ENCODE assay signal across 1 cellular context in the genomic region with DNA sequence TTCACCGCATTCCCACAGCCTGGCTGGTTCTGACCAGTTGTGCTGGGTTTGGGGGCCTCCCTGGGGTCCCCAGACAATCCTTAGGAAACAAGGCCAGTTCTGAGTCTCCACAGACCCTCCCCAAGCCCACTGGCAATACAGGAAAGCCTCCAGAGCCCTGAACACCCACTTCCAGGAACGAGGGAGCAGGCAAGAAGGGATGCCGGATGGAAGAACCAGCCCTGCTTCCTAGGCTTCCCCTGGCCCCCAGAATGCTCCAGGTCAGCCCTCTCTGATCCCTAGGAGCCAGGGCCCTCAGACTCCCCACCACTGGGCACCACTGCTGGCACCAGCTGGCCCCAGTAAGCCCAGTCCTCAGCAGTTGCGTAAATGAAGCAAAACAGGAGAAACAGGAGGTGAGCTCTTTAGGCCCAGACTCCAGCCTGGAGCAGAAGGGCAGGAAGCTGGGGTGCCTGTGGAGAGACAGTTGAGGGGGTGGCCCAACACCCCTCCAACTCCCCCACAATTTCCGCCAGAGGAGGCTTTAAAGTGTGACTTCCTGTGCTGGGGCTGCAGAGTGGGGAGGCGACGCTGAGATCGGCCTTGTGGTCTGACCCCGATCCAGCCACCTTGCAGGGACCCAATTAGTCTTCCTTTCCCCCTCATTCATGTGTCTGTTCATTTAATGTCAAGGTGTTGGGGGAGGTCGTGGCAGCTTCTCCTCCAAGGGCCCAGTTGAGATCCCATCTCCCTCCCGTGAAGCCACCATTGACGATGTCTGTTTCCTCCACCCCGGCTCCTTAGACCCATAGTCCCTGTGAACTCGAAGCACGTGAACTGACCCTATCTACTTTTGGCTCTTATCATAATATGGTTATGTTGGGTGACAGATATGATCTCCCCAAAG.
A peak's percentile ranks its signal among the peaks of the same experiment; 100 is the strongest.
TF ChIP-seq lines count a peak whose summit lies in the region.

No MANE protein-coding gene starts in this region.

TF ChIP-seq in K562, 482 proteins besides CTCF, POLR2A, EP300 and RAD21 (continued from another document and continues in another):
- TF ChIP-seq, protein P1, sequence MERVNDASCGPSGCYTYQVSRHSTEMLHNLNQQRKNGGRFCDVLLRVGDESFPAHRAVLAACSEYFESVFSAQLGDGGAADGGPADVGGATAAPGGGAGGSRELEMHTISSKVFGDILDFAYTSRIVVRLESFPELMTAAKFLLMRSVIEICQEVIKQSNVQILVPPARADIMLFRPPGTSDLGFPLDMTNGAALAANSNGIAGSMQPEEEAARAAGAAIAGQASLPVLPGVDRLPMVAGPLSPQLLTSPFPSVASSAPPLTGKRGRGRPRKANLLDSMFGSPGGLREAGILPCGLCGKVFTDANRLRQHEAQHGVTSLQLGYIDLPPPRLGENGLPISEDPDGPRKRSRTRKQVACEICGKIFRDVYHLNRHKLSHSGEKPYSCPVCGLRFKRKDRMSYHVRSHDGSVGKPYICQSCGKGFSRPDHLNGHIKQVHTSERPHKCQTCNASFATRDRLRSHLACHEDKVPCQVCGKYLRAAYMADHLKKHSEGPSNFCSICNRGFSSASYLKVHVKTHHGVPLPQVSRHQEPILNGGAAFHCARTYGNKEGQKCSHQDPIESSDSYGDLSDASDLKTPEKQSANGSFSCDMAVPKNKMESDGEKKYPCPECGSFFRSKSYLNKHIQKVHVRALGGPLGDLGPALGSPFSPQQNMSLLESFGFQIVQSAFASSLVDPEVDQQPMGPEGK (CRISPR knock-in tag; IDR thresholded peaks at IDR 0.05; ENCODE audit: borderline replicate concordance): no peak
- TF ChIP-seq, protein P2, sequence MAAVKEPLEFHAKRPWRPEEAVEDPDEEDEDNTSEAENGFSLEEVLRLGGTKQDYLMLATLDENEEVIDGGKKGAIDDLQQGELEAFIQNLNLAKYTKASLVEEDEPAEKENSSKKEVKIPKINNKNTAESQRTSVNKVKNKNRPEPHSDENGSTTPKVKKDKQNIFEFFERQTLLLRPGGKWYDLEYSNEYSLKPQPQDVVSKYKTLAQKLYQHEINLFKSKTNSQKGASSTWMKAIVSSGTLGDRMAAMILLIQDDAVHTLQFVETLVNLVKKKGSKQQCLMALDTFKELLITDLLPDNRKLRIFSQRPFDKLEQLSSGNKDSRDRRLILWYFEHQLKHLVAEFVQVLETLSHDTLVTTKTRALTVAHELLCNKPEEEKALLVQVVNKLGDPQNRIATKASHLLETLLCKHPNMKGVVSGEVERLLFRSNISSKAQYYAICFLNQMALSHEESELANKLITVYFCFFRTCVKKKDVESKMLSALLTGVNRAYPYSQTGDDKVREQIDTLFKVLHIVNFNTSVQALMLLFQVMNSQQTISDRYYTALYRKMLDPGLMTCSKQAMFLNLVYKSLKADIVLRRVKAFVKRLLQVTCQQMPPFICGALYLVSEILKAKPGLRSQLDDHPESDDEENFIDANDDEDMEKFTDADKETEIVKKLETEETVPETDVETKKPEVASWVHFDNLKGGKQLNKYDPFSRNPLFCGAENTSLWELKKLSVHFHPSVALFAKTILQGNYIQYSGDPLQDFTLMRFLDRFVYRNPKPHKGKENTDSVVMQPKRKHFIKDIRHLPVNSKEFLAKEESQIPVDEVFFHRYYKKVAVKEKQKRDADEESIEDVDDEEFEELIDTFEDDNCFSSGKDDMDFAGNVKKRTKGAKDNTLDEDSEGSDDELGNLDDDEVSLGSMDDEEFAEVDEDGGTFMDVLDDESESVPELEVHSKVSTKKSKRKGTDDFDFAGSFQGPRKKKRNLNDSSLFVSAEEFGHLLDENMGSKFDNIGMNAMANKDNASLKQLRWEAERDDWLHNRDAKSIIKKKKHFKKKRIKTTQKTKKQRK (IDR thresholded peaks at IDR 0.05; ENCODE audit: borderline replicate concordance, low read depth, low read length): no peak
- peak; percentile 44; the same call in 1 of the 2 replicates for TF ChIP-seq PHF8 (IDR thresholded peaks at IDR 0.05; ENCODE audit: borderline replicate concordance, low read length)
- no peak for TF ChIP-seq ARID2 (IDR thresholded peaks at IDR 0.05)
- TF ChIP-seq, protein P3, sequence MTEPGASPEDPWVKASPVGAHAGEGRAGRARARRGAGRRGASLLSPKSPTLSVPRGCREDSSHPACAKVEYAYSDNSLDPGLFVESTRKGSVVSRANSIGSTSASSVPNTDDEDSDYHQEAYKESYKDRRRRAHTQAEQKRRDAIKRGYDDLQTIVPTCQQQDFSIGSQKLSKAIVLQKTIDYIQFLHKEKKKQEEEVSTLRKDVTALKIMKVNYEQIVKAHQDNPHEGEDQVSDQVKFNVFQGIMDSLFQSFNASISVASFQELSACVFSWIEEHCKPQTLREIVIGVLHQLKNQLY (CRISPR knock-in tag; conservative IDR thresholded peaks at IDR 0.05): no peak
- TF ChIP-seq TOE1 (IDR thresholded peaks at IDR 0.05; ENCODE audit: borderline replicate concordance): no peak
- no peak for TF ChIP-seq TOE1 (CRISPR knock-in tag; IDR thresholded peaks at IDR 0.05; ENCODE audit: borderline replicate concordance, low read depth)
- peak; percentile 28 for TF ChIP-seq CCNT2 (IDR thresholded peaks at IDR 0.05; ENCODE audit: borderline replicate concordance, extremely low read depth, insufficient read length, low read depth, low read length)
- TF ChIP-seq TAF1 (IDR thresholded peaks at IDR 0.05; ENCODE audit: control insufficient read depth, extremely low read depth, insufficient read depth, low read length, severe bottlenecking): peak; percentile 55
- TF ChIP-seq TBP (optimal IDR thresholded peaks at IDR 0.05; ENCODE audit: low read depth, low read length): no peak
- TF ChIP-seq MGA (IDR thresholded peaks at IDR 0.05): peak; percentile 61
- peak; percentile 51; the same call in 1 of the 2 replicates for TF ChIP-seq ZBTB7A (IDR thresholded peaks at IDR 0.05; ENCODE audit: borderline replicate concordance, control insufficient read depth, low read depth, low read length)
- peak; percentile 68 for TF ChIP-seq GABPA (tag; conservative IDR thresholded peaks at IDR 0.05; ENCODE audit: low read depth)
- peak; percentile 58; the same call in 1 of the 2 replicates for TF ChIP-seq ETS1 (conservative IDR thresholded peaks at IDR 0.05; ENCODE audit: control insufficient read depth, low read depth, low read length)
- peak; percentile 75; the same call in 1 of the 2 replicates for TF ChIP-seq ZNF592 (IDR thresholded peaks at IDR 0.05)
- TF ChIP-seq THRA (IDR thresholded peaks at IDR 0.05): no peak
- TF ChIP-seq ZNF589 (CRISPR knock-in tag; IDR thresholded peaks at IDR 0.05; ENCODE audit: low read depth): peak; percentile 21; the same call in 1 of the 2 replicates
- TF ChIP-seq RB1 (IDR thresholded peaks at IDR 0.05; ENCODE audit: low read depth): no peak
- peak; percentile 34; the same call in 1 of the 2 replicates for TF ChIP-seq CREB1 (IDR thresholded peaks at IDR 0.05)
- no peak for TF ChIP-seq CREB1 (CRISPR knock-in tag; IDR thresholded peaks at IDR 0.05)
